ENCODE assay signal across 1 cellular context in the genomic region with DNA sequence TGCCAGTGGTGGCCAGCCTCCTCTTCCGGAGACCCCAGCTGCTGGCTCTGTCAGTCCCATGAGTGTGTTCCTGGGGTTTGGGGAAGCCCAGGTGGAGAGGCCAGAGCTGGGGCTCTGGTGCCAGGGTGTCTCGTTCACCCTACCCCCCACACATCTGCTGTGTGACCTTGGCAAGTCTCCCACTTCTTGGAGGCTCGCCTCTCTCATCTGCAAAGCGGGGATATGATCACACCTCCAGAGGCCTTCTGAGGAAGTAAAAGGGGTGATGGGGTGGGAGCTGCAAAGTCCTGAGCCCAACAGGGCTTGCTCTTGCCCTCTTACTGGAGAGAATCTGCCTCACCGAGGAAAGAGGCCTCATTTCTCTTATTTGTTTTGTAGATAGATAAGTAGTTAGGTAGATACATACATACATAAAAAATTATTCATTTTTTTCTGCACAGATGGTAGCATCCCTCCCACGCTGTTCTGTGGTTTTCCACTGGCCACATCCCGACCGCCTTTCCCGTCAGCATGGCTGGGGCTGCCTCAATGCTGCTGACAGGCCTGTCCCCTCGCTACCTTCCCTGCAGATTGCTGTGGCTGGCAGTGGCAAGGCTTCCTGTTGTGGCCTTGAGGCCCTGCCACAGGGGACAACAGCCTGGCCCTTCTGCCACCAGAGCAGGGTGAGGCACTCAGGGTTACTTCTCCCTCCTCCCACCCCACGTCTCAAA.
TF ChIP-seq lines count a peak whose summit lies in the region.

No MANE protein-coding gene starts in this region.

TF ChIP-seq in SK-N-SH, 30 proteins besides CTCF, POLR2A, EP300 and RAD21 (continued from another document):
- TF ChIP-seq, protein P1, sequence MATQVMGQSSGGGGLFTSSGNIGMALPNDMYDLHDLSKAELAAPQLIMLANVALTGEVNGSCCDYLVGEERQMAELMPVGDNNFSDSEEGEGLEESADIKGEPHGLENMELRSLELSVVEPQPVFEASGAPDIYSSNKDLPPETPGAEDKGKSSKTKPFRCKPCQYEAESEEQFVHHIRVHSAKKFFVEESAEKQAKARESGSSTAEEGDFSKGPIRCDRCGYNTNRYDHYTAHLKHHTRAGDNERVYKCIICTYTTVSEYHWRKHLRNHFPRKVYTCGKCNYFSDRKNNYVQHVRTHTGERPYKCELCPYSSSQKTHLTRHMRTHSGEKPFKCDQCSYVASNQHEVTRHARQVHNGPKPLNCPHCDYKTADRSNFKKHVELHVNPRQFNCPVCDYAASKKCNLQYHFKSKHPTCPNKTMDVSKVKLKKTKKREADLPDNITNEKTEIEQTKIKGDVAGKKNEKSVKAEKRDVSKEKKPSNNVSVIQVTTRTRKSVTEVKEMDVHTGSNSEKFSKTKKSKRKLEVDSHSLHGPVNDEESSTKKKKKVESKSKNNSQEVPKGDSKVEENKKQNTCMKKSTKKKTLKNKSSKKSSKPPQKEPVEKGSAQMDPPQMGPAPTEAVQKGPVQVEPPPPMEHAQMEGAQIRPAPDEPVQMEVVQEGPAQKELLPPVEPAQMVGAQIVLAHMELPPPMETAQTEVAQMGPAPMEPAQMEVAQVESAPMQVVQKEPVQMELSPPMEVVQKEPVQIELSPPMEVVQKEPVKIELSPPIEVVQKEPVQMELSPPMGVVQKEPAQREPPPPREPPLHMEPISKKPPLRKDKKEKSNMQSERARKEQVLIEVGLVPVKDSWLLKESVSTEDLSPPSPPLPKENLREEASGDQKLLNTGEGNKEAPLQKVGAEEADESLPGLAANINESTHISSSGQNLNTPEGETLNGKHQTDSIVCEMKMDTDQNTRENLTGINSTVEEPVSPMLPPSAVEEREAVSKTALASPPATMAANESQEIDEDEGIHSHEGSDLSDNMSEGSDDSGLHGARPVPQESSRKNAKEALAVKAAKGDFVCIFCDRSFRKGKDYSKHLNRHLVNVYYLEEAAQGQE (IDR thresholded peaks at IDR 0.05; ENCODE audit: low read depth, low read length): no peak
- no peak for TF ChIP-seq JUND (IDR thresholded peaks at IDR 0.05)
